ENCODE assay signal across 11 cellular contexts in genomic region chr21:33844890-33845205, GRCh38.
"Had no signal": no experiment of that assay in that cellular context is flagged by ENCODE, and none has a peak within 500 bp of the region (broad histone marks: within the 10 kb centered on the region; RNA-seq: fewer than 3 reads in every experiment).

No MANE protein-coding gene starts in this region.

- FAIRE-seq: endometrium had no signal

- H3K36me3 ChIP-seq: breast epithelium, thoracic aorta had no signal

- H3K4me1 ChIP-seq: breast epithelium had no signal

- DNase-seq: activated naive CD4-positive, alpha-beta T cell treated with Interleukin-2 at 50 U/mL for 16 hours; mammary epithelial cell; natural killer cell had no signal

- ATAC-seq: activated CD4-positive, CD25-positive, alpha-beta regulatory T cell treated with anti-CD3 and anti-CD28 coated beads, Interleukin-2, amount 50 U/mL, for 24 hours; activated T-helper 17 cell treated with anti-CD3 and anti-CD28 coated beads, Interleukin-2, amount 50 U/mL, for 72 hours; esophagus mucosa; natural killer cell; stimulated activated effector memory CD8-positive, alpha-beta T cell treated with anti-CD3 and anti-CD28 coated beads, Interleukin-12 subunit alpha, Interleukin-12 subunit beta, amount 100 ng/mL, for 72 hours had no signal

- H3K27ac Mint-ChIP-seq: activated T-helper 17 cell treated with anti-CD3 and anti-CD28 coated beads, Interleukin-2, amount 50 U/mL, for 72 hours; natural killer cell; stimulated activated effector memory CD8-positive, alpha-beta T cell treated with anti-CD3 and anti-CD28 coated beads, Interleukin-12 subunit alpha, Interleukin-12 subunit beta, amount 100 ng/mL, for 72 hours had no signal

- H3K36me3 Mint-ChIP-seq: natural killer cell; stimulated activated effector memory CD8-positive, alpha-beta T cell treated with anti-CD3 and anti-CD28 coated beads, Interleukin-12 subunit alpha, Interleukin-12 subunit beta, amount 100 ng/mL, for 72 hours had no signal

- H3K4me3 Mint-ChIP-seq: activated T-helper 17 cell treated with anti-CD3 and anti-CD28 coated beads, Interleukin-2, amount 50 U/mL, for 72 hours; natural killer cell; stimulated activated effector memory CD8-positive, alpha-beta T cell treated with anti-CD3 and anti-CD28 coated beads, Interleukin-12 subunit alpha, Interleukin-12 subunit beta, amount 100 ng/mL, for 72 hours had no signal

- H3K9me3 ChIP-seq: breast epithelium, thoracic aorta had no signal

- H3K27ac ChIP-seq: breast epithelium, thoracic aorta had no signal

- H3K4me1 Mint-ChIP-seq: activated T-helper 17 cell treated with anti-CD3 and anti-CD28 coated beads, Interleukin-2, amount 50 U/mL, for 72 hours; natural killer cell; stimulated activated effector memory CD8-positive, alpha-beta T cell treated with anti-CD3 and anti-CD28 coated beads, Interleukin-12 subunit alpha, Interleukin-12 subunit beta, amount 100 ng/mL, for 72 hours had no signal

- H3K27me3 ChIP-seq: breast epithelium, dorsolateral prefrontal cortex had no signal

- H3K9me3 Mint-ChIP-seq: natural killer cell had no signal

- H3K4me3 ChIP-seq: breast epithelium, dorsolateral prefrontal cortex, thoracic aorta had no signal
